ENCODE assay signal across 19 cellular contexts in the genomic region with DNA sequence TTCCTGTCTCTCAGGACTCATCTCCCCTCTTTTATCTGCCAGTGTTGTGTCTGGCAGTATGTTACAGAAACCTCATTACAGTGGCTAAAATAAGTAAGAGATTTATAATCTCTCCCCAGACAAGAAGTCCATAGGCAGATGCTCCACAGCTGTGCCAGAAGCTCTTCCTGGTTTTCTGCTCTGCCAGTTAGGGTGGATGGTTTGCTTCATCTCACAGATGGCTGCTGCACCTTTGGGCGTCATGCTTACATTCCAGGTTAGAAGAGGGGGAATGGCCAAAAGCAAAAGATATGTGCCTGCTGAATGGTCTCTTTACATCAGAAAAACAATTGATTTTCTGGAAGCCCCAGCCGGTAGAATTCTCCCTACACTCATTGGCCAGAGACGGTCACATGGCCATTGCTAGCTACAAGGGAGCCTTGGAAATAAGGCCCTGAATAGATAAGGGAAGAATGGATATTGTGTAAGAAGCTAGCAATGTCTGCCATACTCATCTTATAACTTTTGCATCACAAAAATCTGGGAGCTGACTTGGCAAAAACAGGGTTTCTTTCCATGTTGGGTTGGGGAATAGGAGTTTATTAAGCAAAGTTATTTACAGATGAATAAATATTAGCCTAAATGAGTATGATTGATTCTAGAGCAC.
DNase-seq lines count a peak whose midpoint lies in the region; ATAC-seq, FAIRE-seq and TF ChIP-seq lines count a peak whose summit lies in the region.
"Had no signal": no experiment of that assay in that cellular context is flagged by ENCODE, and none has a peak within 500 bp of the region (broad histone marks: within the 10 kb centered on the region; RNA-seq: fewer than 3 reads in every experiment).

No MANE protein-coding gene starts in this region.

- H3K27ac ChIP-seq in HepG2 (ENCODE audit: extremely low read length, insufficient read depth, low read length) = no peak overlapping the region
- no peak overlapping the region for H3K27ac ChIP-seq in right lobe of liver

- H3K4me3 ChIP-seq in HepG2 (replicated peaks in 1 of 3; ENCODE audit: insufficient read depth in 1 of 3, low read depth in 2 of 3, low read length in 3 of 3) = no peak overlapping the region
- H3K4me3 ChIP-seq in right lobe of liver = no peak overlapping the region
- H3K4me3 ChIP-seq in fibroblast of the aortic adventitia (ENCODE audit: low read depth, low read length) = no peak overlapping the region

- H3K27me3 ChIP-seq in HepG2 (ENCODE audit: control insufficient read depth in 1 of 2, insufficient read depth in 2 of 2, low read length in 2 of 2) (0 out of 5 replicates have a peak, but pooled peaks cover 0 to 4% of the 10 kb centered on the region in 2 experiments), right lobe of liver (no peaks in the 10 kb centered on the region)

- TF ChIP-seq CTCF in HepG2 (CRISPR knock-in tag; IDR thresholded peaks at IDR 0.05) = no peak
- no peak for TF ChIP-seq CTCF in right lobe of liver (IDR thresholded peaks at IDR 0.05)
- no peak for TF ChIP-seq CTCF in WTC11 (IDR thresholded peaks at IDR 0.05)
- no peak for TF ChIP-seq CTCF in fibroblast of the aortic adventitia (IDR thresholded peaks at IDR 0.05; ENCODE audit: insufficient read depth, low read length)

- H3K36me3 ChIP-seq in HepG2 (replicated peaks in 1 of 2; ENCODE audit: control insufficient read depth in 1 of 2, insufficient read depth in 2 of 2, low read length in 2 of 2) = no peaks in the 10 kb centered on the region
- no peaks in the 10 kb centered on the region for H3K36me3 ChIP-seq in right lobe of liver

- POLR2A ChIA-PET in HepG2 (lab: Yijun Ruan, JAX) (no interaction called here), WTC11 (lab: Charles Lee) (interaction anchor here (0.9 kb wide), 1 partner anchor 178 kb away, joined by 3 read pairs; no protein-coding TSS in a partner anchor)

- H3K27ac Mint-ChIP-seq in WTC11 = no peak overlapping the region
- H3K27ac Mint-ChIP-seq: CD4-positive, alpha-beta T cell had no signal

- H3K4me1 Mint-ChIP-seq in WTC11 = peaks cover 9% of the 10 kb centered on the region

- intact Hi-C loops in HepG2 (cut with micrococcal nuclease; ENCODE audit: unreplicated experiment) (no loop called here), right lobe of liver (cut with DNase I) (loop anchor here (10.0 kb wide), 1 partner anchor 795 kb away; no protein-coding TSS in a partner anchor)

- CTCF ChIA-PET in HepG2 (lab: Yijun Ruan, JAX; ENCODE audit: low intra/inter-chr PET ratio, low total read pairs) = no interaction called here
- CTCF ChIA-PET in WTC11 (lab: Charles Lee) = no interaction called here

- ATAC-seq in HepG2 (no peak), right lobe of liver (no peak), WTC11 (peak; percentile 60; the same call in 1 of the 2 replicates), HG03378 (IDR thresholded peaks at IDR 0.05; ENCODE audit: unreplicated experiment) (no peak)

- no TSS peak for BruUV-seq in HepG2 (replicated peaks; lab: Mats Ljungman, UMichigan)

- TF ChIP-seq EP300 in HepG2 (IDR thresholded peaks at IDR 0.05; ENCODE audit: low read depth in 2 of 2, low read length in 2 of 2) (no peak), HepG2 (CRISPR knock-in tag; IDR thresholded peaks at IDR 0.05; ENCODE audit: borderline replicate concordance) (no peak)

- 22% methylated on average over 3 of the region's 3 CpGs for WGBS in HepG2 (ENCODE audit: low lambda C conversion rate)
- 47% methylated on average over 2 of the region's 3 CpGs for WGBS in right lobe of liver (ENCODE audit: insufficient coverage, low coverage, low lambda C conversion rate, missing lambda C conversion rate)

- no peak for FAIRE-seq in HepG2 (lab: Jason Lieb, UNC)
- FAIRE-seq: GM19239 had no signal

- TF ChIP-seq RAD21 in HepG2 (CRISPR knock-in tag; IDR thresholded peaks at IDR 0.05) = no peak

- no peak overlapping the region for H3K9ac ChIP-seq in HepG2 (ENCODE audit: insufficient read depth, low read depth, low read length)

- peaks cover 20% of the 10 kb centered on the region; the same call in 1 of the 2 replicates for H3K9me3 Mint-ChIP-seq in WTC11
- H3K9me3 Mint-ChIP-seq: CD4-positive, alpha-beta T cell had no signal

- no peak for TF ChIP-seq POLR2A in HepG2 (IDR thresholded peaks at IDR 0.05; ENCODE audit: insufficient read depth in 1 of 2, low read depth in 2 of 2, low read length in 2 of 2)
- no peak for TF ChIP-seq POLR2A in right lobe of liver (IDR thresholded peaks at IDR 0.05)

- H3K4me1 ChIP-seq in HepG2 (ENCODE audit: insufficient read depth, low read length) (peaks cover 1% of the 10 kb centered on the region; the same call in 1 of the 2 replicates), right lobe of liver (no peaks in the 10 kb centered on the region)

- no peaks in the 10 kb centered on the region for H4K20me1 ChIP-seq in HepG2 (ENCODE audit: insufficient read depth, low read length)

- no peak for DNase-seq in HepG2 (ENCODE audit: low spot score)
- no peak for DNase-seq in right lobe of liver
- DNase-seq in WTC11 (ENCODE audit: low spot score) = no peak
- peak; percentile 76 for DNase-seq in fibroblast of the aortic adventitia (ENCODE audit: low read depth)
- no peak for DNase-seq in NCI-H2029 treated with DMSO at 0.1 percent for 48 hours (lab: John Stamatoyannopoulos, UW)
- DNase-seq in cerebellum (ENCODE audit: low spot score) = no peak
- no peak for DNase-seq in iPS-NIHi11 (ENCODE audit: low spot score)
- DNase-seq: CD4-positive, alpha-beta T cell; DMS153; GDM1; GOT3; MM.1S; NCI-H1105; NCI-H510A; NCI-H748 treated with DMSO at 0.1 percent for 48 hours; NK-92 treated with Interleukin-12 subunit alpha and Interleukin-12 subunit beta, amount 100 ng/mL, for 24 hours; SHP77 had no signal

- H3K36me3 Mint-ChIP-seq in WTC11 = no peaks in the 10 kb centered on the region

- no peak overlapping the region for H2AFZ ChIP-seq in HepG2 (ENCODE audit: low read length)

- H3K4me3 Mint-ChIP-seq in WTC11 = no peak overlapping the region
- H3K4me3 Mint-ChIP-seq: CD4-positive, alpha-beta T cell had no signal

- H3K79me2 ChIP-seq in HepG2 (ENCODE audit: insufficient read depth, low read length) = no peaks in the 10 kb centered on the region

- no peaks in the 10 kb centered on the region for H3K9me3 ChIP-seq in HepG2 (ENCODE audit: low read length)
- no peaks in the 10 kb centered on the region for H3K9me3 ChIP-seq in right lobe of liver

- in situ Hi-C loops in HepG2 (cut with HindIII; ENCODE audit: extremely low pct_ligation_motif_present, low pct_unique_long_range_greater_than_20kb) = no loop called here

- H3K4me2 ChIP-seq in HepG2 (ENCODE audit: low read depth, low read length) = no peak overlapping the region

- no peaks in the 10 kb centered on the region for H3K27me3 Mint-ChIP-seq in WTC11 (ENCODE audit: low read depth)
- H3K27me3 Mint-ChIP-seq: CD4-positive, alpha-beta T cell had no signal

TF ChIP-seq in HepG2, 621 proteins besides CTCF, POLR2A, EP300 and RAD21:
- TF ChIP-seq, protein P1, sequence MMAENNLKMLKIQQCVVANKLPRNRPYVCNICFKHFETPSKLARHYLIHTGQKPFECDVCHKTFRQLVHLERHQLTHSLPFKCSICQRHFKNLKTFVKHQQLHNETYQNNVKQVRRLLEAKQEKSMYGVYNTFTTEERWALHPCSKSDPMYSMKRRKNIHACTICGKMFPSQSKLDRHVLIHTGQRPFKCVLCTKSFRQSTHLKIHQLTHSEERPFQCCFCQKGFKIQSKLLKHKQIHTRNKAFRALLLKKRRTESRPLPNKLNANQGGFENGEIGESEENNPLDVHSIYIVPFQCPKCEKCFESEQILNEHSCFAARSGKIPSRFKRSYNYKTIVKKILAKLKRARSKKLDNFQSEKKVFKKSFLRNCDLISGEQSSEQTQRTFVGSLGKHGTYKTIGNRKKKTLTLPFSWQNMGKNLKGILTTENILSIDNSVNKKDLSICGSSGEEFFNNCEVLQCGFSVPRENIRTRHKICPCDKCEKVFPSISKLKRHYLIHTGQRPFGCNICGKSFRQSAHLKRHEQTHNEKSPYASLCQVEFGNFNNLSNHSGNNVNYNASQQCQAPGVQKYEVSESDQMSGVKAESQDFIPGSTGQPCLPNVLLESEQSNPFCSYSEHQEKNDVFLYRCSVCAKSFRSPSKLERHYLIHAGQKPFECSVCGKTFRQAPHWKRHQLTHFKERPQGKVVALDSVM (CRISPR knock-in tag; IDR thresholded peaks at IDR 0.05) = no peak
- peak; percentile 33; the same call in 1 of the 2 replicates for TF ChIP-seq NFYB (CRISPR knock-in tag; IDR thresholded peaks at IDR 0.05)
- 0 out of 2 replicates have a peak, but pooled peaks have one; percentile 30 for TF ChIP-seq MAFF (IDR thresholded peaks at IDR 0.05; ENCODE audit: low read depth, low read length)
- peak; percentile 23 to 56; a peak in 3 of 4 replicates for TF ChIP-seq MAFK (conservative IDR thresholded peaks at IDR 0.05 in 1 of 2, IDR thresholded peaks at IDR 0.05 in 1 of 2; ENCODE audit: low read length in 2 of 2)

TF ChIP-seq in WTC11, 78 proteins besides CTCF, POLR2A, EP300 and RAD21 (continues in another document):
- TF ChIP-seq, protein P2, sequence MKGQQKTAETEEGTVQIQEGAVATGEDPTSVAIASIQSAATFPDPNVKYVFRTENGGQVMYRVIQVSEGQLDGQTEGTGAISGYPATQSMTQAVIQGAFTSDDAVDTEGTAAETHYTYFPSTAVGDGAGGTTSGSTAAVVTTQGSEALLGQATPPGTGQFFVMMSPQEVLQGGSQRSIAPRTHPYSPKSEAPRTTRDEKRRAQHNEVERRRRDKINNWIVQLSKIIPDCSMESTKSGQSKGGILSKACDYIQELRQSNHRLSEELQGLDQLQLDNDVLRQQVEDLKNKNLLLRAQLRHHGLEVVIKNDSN (CRISPR knock-in tag; IDR thresholded peaks at IDR 0.05) = peak; percentile 69
- TF ChIP-seq JUN (CRISPR knock-in tag; IDR thresholded peaks at IDR 0.05) = no peak
- TF ChIP-seq, protein P3, sequence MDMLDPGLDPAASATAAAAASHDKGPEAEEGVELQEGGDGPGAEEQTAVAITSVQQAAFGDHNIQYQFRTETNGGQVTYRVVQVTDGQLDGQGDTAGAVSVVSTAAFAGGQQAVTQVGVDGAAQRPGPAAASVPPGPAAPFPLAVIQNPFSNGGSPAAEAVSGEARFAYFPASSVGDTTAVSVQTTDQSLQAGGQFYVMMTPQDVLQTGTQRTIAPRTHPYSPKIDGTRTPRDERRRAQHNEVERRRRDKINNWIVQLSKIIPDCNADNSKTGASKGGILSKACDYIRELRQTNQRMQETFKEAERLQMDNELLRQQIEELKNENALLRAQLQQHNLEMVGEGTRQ (CRISPR knock-in tag; IDR thresholded peaks at IDR 0.05) = peak; percentile 82
- TF ChIP-seq, protein P4, sequence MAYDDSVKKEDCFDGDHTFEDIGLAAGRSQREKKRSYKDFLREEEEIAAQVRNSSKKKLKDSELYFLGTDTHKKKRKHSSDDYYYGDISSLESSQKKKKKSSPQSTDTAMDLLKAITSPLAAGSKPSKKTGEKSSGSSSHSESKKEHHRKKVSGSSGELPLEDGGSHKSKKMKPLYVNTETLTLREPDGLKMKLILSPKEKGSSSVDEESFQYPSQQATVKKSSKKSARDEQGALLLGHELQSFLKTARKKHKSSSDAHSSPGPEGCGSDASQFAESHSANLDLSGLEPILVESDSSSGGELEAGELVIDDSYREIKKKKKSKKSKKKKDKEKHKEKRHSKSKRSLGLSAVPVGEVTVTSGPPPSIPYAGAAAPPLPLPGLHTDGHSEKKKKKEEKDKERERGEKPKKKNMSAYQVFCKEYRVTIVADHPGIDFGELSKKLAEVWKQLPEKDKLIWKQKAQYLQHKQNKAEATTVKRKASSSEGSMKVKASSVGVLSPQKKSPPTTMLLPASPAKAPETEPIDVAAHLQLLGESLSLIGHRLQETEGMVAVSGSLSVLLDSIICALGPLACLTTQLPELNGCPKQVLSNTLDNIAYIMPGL (CRISPR knock-in tag; IDR thresholded peaks at IDR 0.05) = no peak
